ENCODE assay signal across 17 cellular contexts in genomic region chr10:13998090-13998838, GRCh38.
"Had no signal": no experiment of that assay in that cellular context is flagged by ENCODE, and none has a peak within 500 bp of the region (broad histone marks: within the 10 kb centered on the region; RNA-seq: fewer than 3 reads in every experiment).

No MANE protein-coding gene starts in this region.

- H3K27ac ChIP-seq: gastrocnemius medialis, ovary, stomach, thoracic aorta, transverse colon had no signal

- H3K4me3 Mint-ChIP-seq: naive thymus-derived CD8-positive, alpha-beta T cell; neural crest cell had no signal

- H3K27me3 ChIP-seq: gastrocnemius medialis, ovary, stomach, transverse colon had no signal

- H3K36me3 ChIP-seq: gastrocnemius medialis, ovary, stomach, thoracic aorta, transverse colon had no signal

- H3K4me3 ChIP-seq: gastrocnemius medialis, mucosa of descending colon, ovary, stomach, thoracic aorta, transverse colon had no signal

- H3K9me3 ChIP-seq: gastrocnemius medialis, mucosa of descending colon, ovary, stomach, thoracic aorta, transverse colon had no signal

- DNase-seq: dermis blood vessel endothelial cell; gastrocnemius medialis; kidney; left colon; mammary epithelial cell; mucosa of descending colon; naive thymus-derived CD8-positive, alpha-beta T cell; ovary; right cardiac atrium; small intestine; stimulated activated CD4-positive, alpha-beta T cell treated with anti-CD3 and anti-CD28 coated beads, Interleukin-12 subunit alpha, Interleukin-12 subunit beta, amount 100 ng/mL, for 4 hours; stimulated activated naive CD4-positive, alpha-beta T cell; stomach; substantia nigra; transverse colon had no signal

- ATAC-seq: gastrocnemius medialis; left colon; mucosa of descending colon; naive thymus-derived CD8-positive, alpha-beta T cell had no signal
